ENCODE assay signal across 8 cellular contexts in genomic region chr17:1492249-1493206, GRCh38. TPM values are rescaled to one million over a fixed set of nuclear protein-coding genes. Genes with fewer than 3 reads are reported as not detected.
DNase-seq lines count a peak whose midpoint lies in the region; ATAC-seq and TF ChIP-seq lines count a peak whose summit lies in the region.

A gene with protein sequence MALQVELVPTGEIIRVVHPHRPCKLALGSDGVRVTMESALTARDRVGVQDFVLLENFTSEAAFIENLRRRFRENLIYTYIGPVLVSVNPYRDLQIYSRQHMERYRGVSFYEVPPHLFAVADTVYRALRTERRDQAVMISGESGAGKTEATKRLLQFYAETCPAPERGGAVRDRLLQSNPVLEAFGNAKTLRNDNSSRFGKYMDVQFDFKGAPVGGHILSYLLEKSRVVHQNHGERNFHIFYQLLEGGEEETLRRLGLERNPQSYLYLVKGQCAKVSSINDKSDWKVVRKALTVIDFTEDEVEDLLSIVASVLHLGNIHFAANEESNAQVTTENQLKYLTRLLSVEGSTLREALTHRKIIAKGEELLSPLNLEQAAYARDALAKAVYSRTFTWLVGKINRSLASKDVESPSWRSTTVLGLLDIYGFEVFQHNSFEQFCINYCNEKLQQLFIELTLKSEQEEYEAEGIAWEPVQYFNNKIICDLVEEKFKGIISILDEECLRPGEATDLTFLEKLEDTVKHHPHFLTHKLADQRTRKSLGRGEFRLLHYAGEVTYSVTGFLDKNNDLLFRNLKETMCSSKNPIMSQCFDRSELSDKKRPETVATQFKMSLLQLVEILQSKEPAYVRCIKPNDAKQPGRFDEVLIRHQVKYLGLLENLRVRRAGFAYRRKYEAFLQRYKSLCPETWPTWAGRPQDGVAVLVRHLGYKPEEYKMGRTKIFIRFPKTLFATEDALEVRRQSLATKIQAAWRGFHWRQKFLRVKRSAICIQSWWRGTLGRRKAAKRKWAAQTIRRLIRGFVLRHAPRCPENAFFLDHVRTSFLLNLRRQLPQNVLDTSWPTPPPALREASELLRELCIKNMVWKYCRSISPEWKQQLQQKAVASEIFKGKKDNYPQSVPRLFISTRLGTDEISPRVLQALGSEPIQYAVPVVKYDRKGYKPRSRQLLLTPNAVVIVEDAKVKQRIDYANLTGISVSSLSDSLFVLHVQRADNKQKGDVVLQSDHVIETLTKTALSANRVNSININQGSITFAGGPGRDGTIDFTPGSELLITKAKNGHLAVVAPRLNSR (minus strand): TSS chr17:1492686. CDS start chr17:1492487, 199 bp downstream.

- no peak within 1 kb of the TSS for H3K27ac ChIP-seq in HUES48 (ENCODE audit: low read depth, low read length)
- H3K27ac ChIP-seq in angular gyrus (ENCODE audit: low read depth, low read length) = peak within 1 kb of the TSS; percentile 29
- peak within 1 kb of the TSS; percentile 38 for H3K27ac ChIP-seq in smooth muscle cell (ENCODE audit: low read depth)

- DNase-seq in iPS-NIHi11 (ENCODE audit: low spot score) = peak; percentile 65
- no peak for DNase-seq in smooth muscle cell (lab: John Stamatoyannopoulos, UW; ENCODE audit: unreplicated experiment)
- DNase-seq in NCI-H1436 (lab: John Stamatoyannopoulos, UW) = no peak
- no peak for DNase-seq in stimulated activated CD8-positive, alpha-beta memory T cell treated with anti-CD3 and anti-CD28 coated beads, Interleukin-4, amount 100 ng/mL, for 48 hours

- H3K4me2 ChIP-seq in smooth muscle cell = peak within 1 kb of the TSS; percentile 94

- H3K27me3 ChIP-seq in HUES48 (ENCODE audit: control insufficient read depth, insufficient read depth, low read length) = peaks cover 4% of the 10 kb centered on the region
- H3K27me3 ChIP-seq in smooth muscle cell (ENCODE audit: low read depth) = no peaks in the 10 kb centered on the region

- H3K9ac ChIP-seq in HUES48 (ENCODE audit: low read depth, low read length) (no peak within 1 kb of the TSS), smooth muscle cell (ENCODE audit: low read depth) (peak within 1 kb of the TSS; percentile 44)

- no peaks in the 10 kb centered on the region for H4K20me1 ChIP-seq in smooth muscle cell (ENCODE audit: low read depth)

- H3K36me3 ChIP-seq in HUES48 (ENCODE audit: control insufficient read depth, insufficient read depth, low read length) (peaks cover 7% of the 10 kb centered on the region), smooth muscle cell (ENCODE audit: low read depth) (no peaks in the 10 kb centered on the region)

- peaks cover 22% of the 10 kb centered on the region for H3K79me2 ChIP-seq in smooth muscle cell (ENCODE audit: low read depth)

- 0 out of 2 replicates have a peak, but pooled peaks cover 7% of the 10 kb centered on the region for H3K4me1 ChIP-seq in HUES48 (ENCODE audit: control insufficient read depth, insufficient read depth, low read length)
- H3K4me1 ChIP-seq in smooth muscle cell (ENCODE audit: low read depth) = peaks cover 4% of the 10 kb centered on the region

- peaks cover 19% of the 10 kb centered on the region for H3F3A ChIP-seq in smooth muscle cell (ENCODE audit: low read depth)

- H3K4me3 ChIP-seq in HUES48 (ENCODE audit: low read depth, low read length) = peak within 1 kb of the TSS; percentile 66
- peak within 1 kb of the TSS; percentile 60 for H3K4me3 ChIP-seq in smooth muscle cell

- no peak within 1 kb of the TSS for H2AFZ ChIP-seq in smooth muscle cell (ENCODE audit: low read depth)

- H3K9me3 ChIP-seq in HUES48 (ENCODE audit: control insufficient read depth, insufficient read depth, low read length) (no peaks in the 10 kb centered on the region), smooth muscle cell (replicated peaks; ENCODE audit: low read depth) (no peaks in the 10 kb centered on the region)

- WGBS in smooth muscle cell (ENCODE audit: low lambda C conversion rate) = 43% methylated on average over 33 of the region's 35 CpGs

- ATAC-seq in HG03342 (IDR thresholded peaks at IDR 0.05; ENCODE audit: unreplicated experiment) (no peak), GM21737 (IDR thresholded peaks at IDR 0.05; ENCODE audit: unreplicated experiment) (no peak)

- no peak for TF ChIP-seq CTCF in smooth muscle cell (IDR thresholded peaks at IDR 0.05; ENCODE audit: borderline replicate concordance, insufficient read depth, poor library complexity, severe bottlenecking)

RNA-seq across cellular contexts. Expression of the gene that starts here (rescaled TPM):
- total RNA-seq in smooth muscle cell = 61.8 and 80.4 TPM in 2 replicates
- 81.5 and 99.9 TPM in 2 replicates for polyA plus RNA-seq in smooth muscle cell
